In genomic region chr21:42799516-42799915, GRCh38 we compare ENCODE assay signal across 14 cellular contexts.
A peak's percentile ranks its signal among the peaks of the same experiment; 100 is the strongest.
DNase-seq lines count a peak whose midpoint lies in the region; ATAC-seq, FAIRE-seq and TF ChIP-seq lines count a peak whose summit lies in the region.
"Had no signal": no experiment of that assay in that cellular context is flagged by ENCODE, and none has a peak within 500 bp of the region (broad histone marks: within the 10 kb centered on the region; RNA-seq: fewer than 3 reads in every experiment).

No MANE protein-coding gene starts in this region.

- H2AFZ ChIP-seq in H9 (ENCODE audit: low read length) (no peak overlapping the region), GM12878 (ENCODE audit: control insufficient read depth, low read depth, low read length) (peak overlapping the region; percentile 4; the same call in 1 of the 2 replicates)

- H3K4ac ChIP-seq in H9 (ENCODE audit: low read depth, low read length): no peak overlapping the region

- no peak overlapping the region for H3K4me3 Mint-ChIP-seq in H9

- no peak overlapping the region for H2BK15ac ChIP-seq in H9 (ENCODE audit: low read depth, low read length)

- CTCF ChIA-PET in GM12878 (lab: Yijun Ruan, JAX): no interaction called here

- H3K9ac ChIP-seq in H9 (ENCODE audit: extremely low read depth, insufficient read length, low read length): no peak overlapping the region
- H3K9ac ChIP-seq in GM12878 (ENCODE audit: control insufficient read depth, insufficient read depth, low read length): no peak overlapping the region

- H2BK12ac ChIP-seq in H9 (ENCODE audit: insufficient read length, low read depth, low read length): no peak overlapping the region

- peaks cover 2% of the 10 kb centered on the region; the same call in 1 of the 2 replicates for H3K4me1 ChIP-seq in H9 (ENCODE audit: insufficient read depth, low read length)
- peaks cover 11% of the 10 kb centered on the region for H3K4me1 ChIP-seq in GM12878 (ENCODE audit: control insufficient read depth, insufficient read depth, low read length)
- no peaks in the 10 kb centered on the region for H3K4me1 ChIP-seq in small intestine (ENCODE audit: control insufficient read depth in 2 of 2, insufficient read depth in 1 of 2, low read depth in 1 of 2, low read length in 1 of 2)
- H3K4me1 ChIP-seq: SJCRH30 had no signal

- H3K23ac ChIP-seq in H9 (ENCODE audit: insufficient read length, low read depth, low read length): no peak overlapping the region

- TF ChIP-seq RAD21 in GM12878 (IDR thresholded peaks at IDR 0.05; ENCODE audit: insufficient read depth, low read depth, low read length): no peak

- RAD21 ChIA-PET in GM12878 (lab: Charles Lee; ENCODE audit: unreplicated experiment): no interaction called here

- peak; percentile 41 for DNase-seq in activated CD8-positive, alpha-beta memory T cell treated with anti-CD3 and anti-CD28 coated beads, Interleukin-2, amount 50 U/mL, for 48 hours
- no peak for DNase-seq in activated CD8-positive, alpha-beta memory T cell treated with anti-CD3 and anti-CD28 coated beads for 24 hours
- DNase-seq in H9 (peak; percentile 10), GM12878 (ENCODE audit: low read depth, low spot score) (peak; percentile 26), small intestine (peak; percentile 39), CD1c-positive myeloid dendritic cell (ENCODE audit: extremely low spot score) (no peak), amniotic stem cell (lab: John Stamatoyannopoulos, UW) (no peak)
- DNase-seq: DMS 273 treated with DMSO at 0.1 percent for 48 hours, dorsolateral prefrontal cortex, mesenchymal stem cell, MV-4-11, occipital lobe, SJCRH30 had no signal

- H3K36me3 ChIP-seq in GM12878 (ENCODE audit: control insufficient read depth in 2 of 2, insufficient read depth in 2 of 2, low read length in 1 of 2): no peaks in the 10 kb centered on the region
- no peaks in the 10 kb centered on the region for H3K36me3 ChIP-seq in small intestine (ENCODE audit: control insufficient read depth in 2 of 2, insufficient read depth in 2 of 2, low read length in 2 of 2)
- H3K36me3 ChIP-seq: SJCRH30 had no signal

- no peak overlapping the region for H2BK5ac ChIP-seq in H9 (ENCODE audit: insufficient read length, low read length)

- POLR2A ChIA-PET in GM12878 (lab: Charles Lee): no interaction called here

- H3K9me3 Mint-ChIP-seq in H9: no peaks in the 10 kb centered on the region

- no peak overlapping the region for H3K27ac Mint-ChIP-seq in H9

- ATAC-seq in GM12878 (peak; percentile 90), GM21390 (IDR thresholded peaks at IDR 0.05; ENCODE audit: unreplicated experiment) (no peak)

- no peak overlapping the region for H3K27ac ChIP-seq in H9 (ENCODE audit: insufficient read length, low read depth, low read length)
- H3K27ac ChIP-seq in GM12878 (ENCODE audit: control insufficient read depth, insufficient read depth): no peak overlapping the region
- no peak overlapping the region for H3K27ac ChIP-seq in small intestine (ENCODE audit: low read depth in 1 of 2, low read length in 1 of 2)
- H3K27ac ChIP-seq: dorsolateral prefrontal cortex, SJCRH30 had no signal

- H2BK120ac ChIP-seq in H9 (ENCODE audit: low read depth, low read length, poor library complexity, severe bottlenecking): no peak overlapping the region

- H4K8ac ChIP-seq in H9 (replicated peaks; ENCODE audit: insufficient read length, low read depth, low read length): no peak overlapping the region

- no peak overlapping the region for H3K56ac ChIP-seq in H9 (ENCODE audit: insufficient read length, low read depth, low read length)

- FAIRE-seq in GM12878 (lab: Jason Lieb, UNC) (no peak), small intestine (lab: Jason Lieb, UNC) (no peak)

- no peak overlapping the region for H3K14ac ChIP-seq in H9 (ENCODE audit: insufficient read depth, low read length)

- no peak for TF ChIP-seq POLR2A in GM12878 (IDR thresholded peaks at IDR 0.05; ENCODE audit: low read depth, low read length)

- H4K20me1 ChIP-seq in H9 (ENCODE audit: control insufficient read depth, insufficient read depth, insufficient read length): no peaks in the 10 kb centered on the region
- no peaks in the 10 kb centered on the region for H4K20me1 ChIP-seq in GM12878 (ENCODE audit: control insufficient read depth, insufficient read depth)

- no peaks in the 10 kb centered on the region for H3K79me1 ChIP-seq in H9 (ENCODE audit: insufficient read depth, low read depth, low read length, poor library complexity, severe bottlenecking)

- no peaks in the 10 kb centered on the region for H3K23me2 ChIP-seq in H9 (ENCODE audit: insufficient read length, low read depth, low read length, poor library complexity, severe bottlenecking)

- H3K79me2 ChIP-seq in H9 (ENCODE audit: insufficient read depth, low read length) (no peaks in the 10 kb centered on the region), GM12878 (ENCODE audit: control insufficient read depth, insufficient read depth, low read length) (no peaks in the 10 kb centered on the region)

- H2BK20ac ChIP-seq in H9 (ENCODE audit: low read depth, low read length, poor library complexity, severe bottlenecking): no peak overlapping the region

- H3K4me2 ChIP-seq in H9 (ENCODE audit: insufficient read depth, insufficient read length, low read length): no peak overlapping the region
- H3K4me2 ChIP-seq in GM12878 (ENCODE audit: control insufficient read depth, insufficient read depth): no peak overlapping the region

- in situ Hi-C loops in GM12878 (cut with MboI): no loop called here

- no peak overlapping the region for H3K4me3 ChIP-seq in GM12878
- H3K4me3 ChIP-seq in small intestine (ENCODE audit: low read depth in 1 of 2, low read length in 2 of 2): no peak overlapping the region
- H3K4me3 ChIP-seq: dorsolateral prefrontal cortex, SJCRH30 had no signal

- BruUV-seq in GM12878 (replicated peaks; lab: Mats Ljungman, UMichigan): no TSS peak

- no peaks in the 10 kb centered on the region for H3K36me3 Mint-ChIP-seq in H9 (ENCODE audit: insufficient read depth in 1 of 3, low read depth in 3 of 3)

- no peak overlapping the region for H4K91ac ChIP-seq in H9 (ENCODE audit: insufficient read length, low read depth, low read length)

- TF ChIP-seq EP300 in GM12878 (IDR thresholded peaks at IDR 0.05; ENCODE audit: borderline replicate concordance in 1 of 2, control insufficient read depth in 1 of 2, low read depth in 2 of 2, low read length in 2 of 2): 0 out of 4 replicates have a peak, but pooled peaks of 1 of the 2 experiments have one; percentile 20

- no peak overlapping the region for H2AK5ac ChIP-seq in H9 (ENCODE audit: insufficient read length, low read length)

- TF ChIP-seq CTCF in H9 (conservative IDR thresholded peaks at IDR 0.05): no peak
- TF ChIP-seq CTCF in GM12878 (IDR thresholded peaks at IDR 0.05 in 2 of 3, conservative IDR thresholded peaks at IDR 0.05 in 1 of 3; ENCODE audit: control insufficient read depth in 2 of 3, extremely low read depth in 1 of 3, insufficient read depth in 1 of 3, low read depth in 3 of 3, low read length in 3 of 3): no peak

- H3K27me3 ChIP-seq in H9 (ENCODE audit: insufficient read depth, low read length) (no peaks in the 10 kb centered on the region), GM12878 (replicated peaks in 1 of 2; ENCODE audit: control insufficient read depth in 2 of 2, insufficient read depth in 2 of 2, low read length in 1 of 2) (no peaks in the 10 kb centered on the region), small intestine (ENCODE audit: control insufficient read depth in 2 of 2, insufficient read depth in 2 of 2, low read length in 2 of 2) (no peaks in the 10 kb centered on the region)

- intact Hi-C loops in GM12878 (cut with micrococcal nuclease; ENCODE audit: unreplicated experiment): no loop called here

- H3T11ph ChIP-seq in H9 (ENCODE audit: low read length): no peak overlapping the region

- H4K5ac ChIP-seq in H9 (ENCODE audit: insufficient read length, low read depth, low read length): no peak overlapping the region

- 100% methylated on average over 3 of the region's 9 CpGs for WGBS in H9 (ENCODE audit: extremely low coverage, insufficient read length, low lambda C conversion rate)
- 6% methylated on average over 9 of the region's 9 CpGs for WGBS in GM12878 (ENCODE audit: insufficient coverage, insufficient replicate concordance, low lambda C conversion rate, missing lambda C conversion rate)
- WGBS in small intestine, 3 donors: 45 to 65% (median 46%) methylated on average over 9 of the region's 9 CpGs

- SMC1A ChIA-PET in GM12878 (lab: Charles Lee; ENCODE audit: uncharacterized antibody, unreplicated experiment): no interaction called here

- peaks cover 24 to 39% of the 10 kb centered on the region in 2 experiments for H3K4me1 Mint-ChIP-seq in H9

- H3K27me3 Mint-ChIP-seq in H9 (ENCODE audit: low read depth): no peaks in the 10 kb centered on the region; the same call in 1 of the 2 replicates

- H3K9me3 ChIP-seq in H9 (ENCODE audit: control insufficient read depth, low read depth, low read length) (no peaks in the 10 kb centered on the region), GM12878 (replicated peaks; ENCODE audit: control insufficient read depth, insufficient read depth, low read length) (no peaks in the 10 kb centered on the region), small intestine (ENCODE audit: control insufficient read depth, low read depth) (no peaks in the 10 kb centered on the region)
- H3K9me3 ChIP-seq: SJCRH30 had no signal

- H3K18ac ChIP-seq in H9 (ENCODE audit: insufficient read length, low read depth, low read length): no peak overlapping the region

TF ChIP-seq in GM12878, 131 proteins besides CTCF, POLR2A, EP300 and RAD21 (continues in another document):
- TF ChIP-seq MLLT1 (IDR thresholded peaks at IDR 0.05) (no peak), PKNOX1 (IDR thresholded peaks at IDR 0.05) (no peak), SREBF1 (IDR thresholded peaks at IDR 0.05; ENCODE audit: low read length) (no peak)

Comparison
In these comparisons a context has a peak if more than half of its experiments do, and no peak if none do; other contexts are left out.
1. DNase-seq: peak in activated CD8-positive, alpha-beta memory T cell treated with anti-CD3 and anti-CD28 coated beads, Interleukin-2, amount 50 U/mL, for 48 hours (single experiment), H9 (single experiment), GM12878 (single experiment) and small intestine (single experiment); none in activated CD8-positive, alpha-beta memory T cell treated with anti-CD3 and anti-CD28 coated beads for 24 hours (single experiment), CD1c-positive myeloid dendritic cell (single experiment) and amniotic stem cell (single experiment).